In the genomic region with DNA sequence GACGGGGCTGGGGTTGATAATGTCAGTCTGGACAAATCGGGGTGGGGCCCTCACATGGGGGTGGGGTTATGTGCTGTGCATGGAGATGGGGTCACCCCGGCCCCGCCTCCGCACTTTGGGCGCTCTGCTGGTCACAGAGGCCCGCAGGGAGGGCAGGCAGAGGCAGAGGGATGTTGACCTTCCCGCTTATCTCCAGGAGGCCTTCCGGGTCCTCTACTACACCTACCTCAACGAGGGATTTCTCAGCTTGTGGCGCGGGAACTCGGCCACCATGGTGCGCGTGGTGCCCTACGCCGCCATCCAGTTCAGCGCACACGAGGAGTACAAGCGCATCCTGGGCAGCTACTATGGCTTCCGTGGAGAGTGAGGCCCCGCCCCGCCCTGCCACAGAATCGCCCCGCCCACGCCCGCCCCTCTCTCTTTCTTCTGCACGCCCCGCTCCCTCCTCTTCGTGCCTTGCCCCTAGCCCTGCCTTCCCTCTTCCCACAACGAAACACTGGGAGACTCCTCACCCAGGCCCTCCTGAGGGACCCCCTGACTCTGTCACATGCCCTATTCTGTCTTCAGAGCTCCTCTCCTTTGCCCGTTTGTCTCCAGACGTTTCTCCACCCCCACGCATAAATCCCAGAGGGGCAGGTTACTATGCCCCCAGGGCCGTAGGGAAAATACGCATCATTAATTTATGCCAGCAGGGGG, we compare ENCODE assay signal across 8 cellular contexts. TPM values are rescaled to one million over a fixed set of nuclear protein-coding genes. Genes with fewer than 3 reads are reported as not detected.
A peak's percentile ranks its signal among the peaks of the same experiment; 100 is the strongest.
DNase-seq lines count a peak whose midpoint lies in the region; ATAC-seq, FAIRE-seq and TF ChIP-seq lines count a peak whose summit lies in the region.

No MANE protein-coding gene starts in this region.

- no peaks in the 10 kb centered on the region for H3K9me3 ChIP-seq in Karpas-422 (ENCODE audit: low read length)
- H3K9me3 ChIP-seq in ectodermal cell (ENCODE audit: control insufficient read depth, low read length) = no peaks in the 10 kb centered on the region

- H3K4me2 ChIP-seq in Karpas-422 (ENCODE audit: low read depth, low read length, poor library complexity, severe bottlenecking) = peak overlapping the region; percentile 77

- DNase-seq in AG10803 (ENCODE audit: low read depth) (peak; percentile 31), Karpas-422 (peak; percentile 64), mesothelial cell of epicardium (ENCODE audit: low spot score in 2 of 2, unreplicated experiment in 2 of 2) (peak; percentile 78 to 80), natural killer cell (no peak), RCC 7860 (ENCODE audit: low spot score) (no peak), NCI-H1092 treated with DMSO at 0.1 percent for 48 hours (lab: John Stamatoyannopoulos, UW) (no peak), pons (ENCODE audit: low spot score) (no peak)

- H3K27me3 ChIP-seq in Karpas-422 (ENCODE audit: low read length) (no peaks in the 10 kb centered on the region), ectodermal cell (ENCODE audit: control insufficient read depth, insufficient read depth, low read length, poor library complexity, severe bottlenecking) (peaks cover 6% of the 10 kb centered on the region)

- H3K79me2 ChIP-seq in Karpas-422 (ENCODE audit: low read length) = no peaks in the 10 kb centered on the region

- intact Hi-C loops in natural killer cell (cut with micrococcal nuclease) = no loop called here

- H3K27ac ChIP-seq in Karpas-422 (ENCODE audit: low read length) = no peak overlapping the region
- H3K27ac ChIP-seq in ectodermal cell (ENCODE audit: insufficient read depth, low read depth, low read length, poor library complexity, severe bottlenecking) = peak overlapping the region; percentile 75

- H3K27me3 Mint-ChIP-seq in mesothelial cell of epicardium (ENCODE audit: low read depth) = peaks cover 3% of the 10 kb centered on the region
- H3K27me3 Mint-ChIP-seq in natural killer cell (ENCODE audit: low read depth in 2 of 2) = no peaks in the 10 kb centered on the region

- no peak for FAIRE-seq in RCC 7860 (lab: Jason Lieb, UNC)

- H3K4me3 ChIP-seq in AG10803 (ENCODE audit: low read length) (peak overlapping the region; percentile 51), Karpas-422 (ENCODE audit: low read length) (peak overlapping the region; percentile 61; the same call in 1 of the 2 replicates), ectodermal cell (ENCODE audit: insufficient read depth, low read depth, low read length) (peak overlapping the region; percentile 44)

- H3K4me3 Mint-ChIP-seq in mesothelial cell of epicardium = peak overlapping the region; percentile 74
- no peak overlapping the region for H3K4me3 Mint-ChIP-seq in natural killer cell

- H3K36me3 ChIP-seq in Karpas-422 (ENCODE audit: insufficient read depth, low read length) (no peaks in the 10 kb centered on the region), ectodermal cell (ENCODE audit: control insufficient read depth, insufficient read depth, low read length) (no peaks in the 10 kb centered on the region)

- no peak for ATAC-seq in natural killer cell

- H2AFZ ChIP-seq in Karpas-422 (ENCODE audit: low read length) = peak overlapping the region; percentile 95; the same call in 1 of the 2 replicates

- H3K9me3 Mint-ChIP-seq in mesothelial cell of epicardium = no peaks in the 10 kb centered on the region
- H3K9me3 Mint-ChIP-seq in natural killer cell = no peaks in the 10 kb centered on the region

- H3K9ac ChIP-seq in Karpas-422 (ENCODE audit: low read length) = peak overlapping the region; percentile 48; the same call in 1 of the 2 replicates

- H3K27ac Mint-ChIP-seq in mesothelial cell of epicardium = peak overlapping the region; percentile 96
- no peak overlapping the region for H3K27ac Mint-ChIP-seq in natural killer cell

- H3K4me1 ChIP-seq in Karpas-422 (ENCODE audit: low read length) (peaks cover 15% of the 10 kb centered on the region), ectodermal cell (ENCODE audit: control insufficient read depth, insufficient read depth, low read length) (peaks cover 10% of the 10 kb centered on the region)

- TF ChIP-seq CTCF in AG10803 (conservative IDR thresholded peaks at IDR 0.05; ENCODE audit: low read length) (no peak), mesothelial cell of epicardium (IDR thresholded peaks at IDR 0.05; ENCODE audit: unreplicated experiment) (no peak), natural killer cell (IDR thresholded peaks at IDR 0.05) (no peak)

- WGBS in ectodermal cell, 2 experiments = 1 to 2% methylated on average over 36 of the region's 36 CpGs

- no peaks in the 10 kb centered on the region for H4K20me1 ChIP-seq in Karpas-422 (ENCODE audit: insufficient read depth, low read depth, low read length)

- peaks cover 27% of the 10 kb centered on the region for H3K4me1 Mint-ChIP-seq in mesothelial cell of epicardium
- H3K4me1 Mint-ChIP-seq in natural killer cell = peaks cover 0 to 5% of the 10 kb centered on the region in 2 donors

- peaks cover 7% of the 10 kb centered on the region for H3K36me3 Mint-ChIP-seq in mesothelial cell of epicardium
- H3K36me3 Mint-ChIP-seq in natural killer cell = no peaks in the 10 kb centered on the region

- no peaks in the 10 kb centered on the region for H3K9me2 ChIP-seq in Karpas-422 (replicated peaks; ENCODE audit: insufficient read depth, low read length)

RNA-seq across cellular contexts. Expression of gene TMEM161A, which starts 32.8 kb away (rescaled TPM):
- total RNA-seq in Karpas-422 (2014; rRNA removed; shearing (Covaris generic); ENCODE audit: low replicate concordance) = 24.9 and 58.5 TPM in 2 replicates
- 40.3 TPM for polyA plus RNA-seq in ectodermal cell (2013, experiment 1 of 4)
- 42.7 TPM for polyA plus RNA-seq in ectodermal cell (2013, experiment 2 of 4)
- 31.2 TPM for polyA plus RNA-seq in ectodermal cell (2013, experiment 3 of 4)
- polyA plus RNA-seq in ectodermal cell (2013, experiment 4 of 4) = 40.0 TPM
- total RNA-seq in mesothelial cell of epicardium (45.5 to 48.4 TPM (median 46.5 TPM) in 3 replicates), natural killer cell (10 to 100 TPM; 13.9 to 16.5 (median 14.2) TPM)

RNA-seq across cellular contexts. Expression of gene SLC25A42, which starts 41.7 kb away (rescaled TPM):
- total RNA-seq in Karpas-422 (2014; rRNA removed; shearing (Covaris generic); ENCODE audit: low replicate concordance) = 4.5 and 6.2 TPM in 2 replicates
- polyA plus RNA-seq in ectodermal cell (2013, experiment 1 of 4) = 7.7 TPM
- 6.4 TPM for polyA plus RNA-seq in ectodermal cell (2013, experiment 2 of 4)
- 6.6 TPM for polyA plus RNA-seq in ectodermal cell (2013, experiment 3 of 4)
- 7.3 TPM for polyA plus RNA-seq in ectodermal cell (2013, experiment 4 of 4)
- total RNA-seq in mesothelial cell of epicardium = 21.2 to 22.1 TPM (median 21.2 TPM) in 3 replicates
- total RNA-seq in natural killer cell = 10 to 100 TPM; 34.6 to 50.3 (median 41.8) TPM

Comparison
In these comparisons a context has a peak if more than half of its experiments do, and no peak if none do; other contexts are left out.
1. DNase-seq: peak in AG10803 (single experiment), Karpas-422 (single experiment) and mesothelial cell of epicardium (2 of 2); none in natural killer cell (single experiment), RCC 7860 (single experiment), NCI-H1092 treated with DMSO at 0.1 percent for 48 hours (single experiment) and pons (single experiment).
2. Peak in every context shown above with its lines, with median percentiles within 50 percentile points of each other: H3K4me3 ChIP-seq.